In genomic region chr7:39567294-39567693, GRCh38 we compare ENCODE assay signal across 8 cellular contexts. TPM values are rescaled to one million over a fixed set of nuclear protein-coding genes. Genes with fewer than 3 reads are reported as not detected.
DNase-seq lines count a peak whose midpoint lies in the region; TF ChIP-seq lines count a peak whose summit lies in the region.

No MANE protein-coding gene starts in this region.

- H3K9ac ChIP-seq in muscle layer of colon (ENCODE audit: low read length) = peak overlapping the region; percentile 83

- H3K4me3 ChIP-seq in HEK293 (ENCODE audit: low read depth, low read length) = peak overlapping the region; percentile 100
- peak overlapping the region; percentile 92 for H3K4me3 ChIP-seq in brain microvascular endothelial cell (ENCODE audit: low read depth, low read length)
- peak overlapping the region in 1 of 2 donors; percentile 80 for H3K4me3 ChIP-seq in muscle layer of colon (ENCODE audit: low read depth in 1 of 2, low read length in 2 of 2)

- DNase-seq in AG08395 (ENCODE audit: low spot score) = peak; percentile 9
- DNase-seq in brain microvascular endothelial cell = no peak
- DNase-seq in CD14-positive monocyte (ENCODE audit: low spot score) = no peak
- DNase-seq in cortex of kidney (lab: John Stamatoyannopoulos, UW) = no peak
- no peak for DNase-seq in 8988T
- no peak for DNase-seq in NCI-H1105 treated with DMSO at 0.1 percent for 48 hours (lab: John Stamatoyannopoulos, UW)

- CTCF ChIA-PET in HEK293 (lab: Yijun Ruan, JAX) = interaction anchor here (1.0 to 1.1 kb wide), 2 partner anchors 13 to 179 kb away, joined by 5 to 6 read pairs; no protein-coding TSS in a partner anchor

- H3K4me3 Mint-ChIP-seq in CD14-positive monocyte = peak overlapping the region in 1 of 2 donors; percentile 100

- no peaks in the 10 kb centered on the region for H3K27me3 ChIP-seq in brain microvascular endothelial cell (replicated peaks)
- no peaks in the 10 kb centered on the region for H3K27me3 ChIP-seq in muscle layer of colon (ENCODE audit: control insufficient read depth in 1 of 2, insufficient read depth in 2 of 2, low read length in 2 of 2)

- TF ChIP-seq CTCF in HEK293 (tag by site-specific recombination; IDR thresholded peaks at IDR 0.05) (no peak), brain microvascular endothelial cell (IDR thresholded peaks at IDR 0.05; ENCODE audit: low read depth, low read length, missing control alignments) (no peak), CD14-positive monocyte (IDR thresholded peaks at IDR 0.05) (no peak)

- H3K27ac Mint-ChIP-seq in CD14-positive monocyte = no peak overlapping the region

- peaks cover 0 to 7% (median 2%) of the 10 kb centered on the region in 7 donors for H3K9me3 Mint-ChIP-seq in CD14-positive monocyte

- in situ Hi-C loops in brain microvascular endothelial cell (cut with HindIII; ENCODE audit: low pct_ligation_motif_present, low sequenced_read_pairs) = no loop called here

- POLR2A ChIA-PET in HEK293 (lab: Yijun Ruan, JAX) = interaction anchor here (0.6 to 0.8 kb wide), 2 partner anchors 9 to 13 kb away, joined by 4 to 5 read pairs; no protein-coding TSS in a partner anchor

- peaks cover 10 to 18% of the 10 kb centered on the region in 2 donors for H3K36me3 Mint-ChIP-seq in CD14-positive monocyte

- intact Hi-C loops in CD14-positive monocyte (cut with micrococcal nuclease) = no loop called here

- peaks cover 19% of the 10 kb centered on the region for H3K4me1 Mint-ChIP-seq in CD14-positive monocyte

- peaks cover 0 to 2% (median 0%) of the 10 kb centered on the region in 3 donors for H3K27me3 Mint-ChIP-seq in CD14-positive monocyte (ENCODE audit: low read depth in 3 of 3)

- H3K36me3 ChIP-seq in HEK293 (ENCODE audit: control insufficient read depth in 2 of 2, insufficient read depth in 1 of 2, low read length in 2 of 2) (peaks cover 10 to 27% of the 10 kb centered on the region in 2 experiments; a peak in 2 of 3 replicates), brain microvascular endothelial cell (replicated peaks) (peaks cover 2% of the 10 kb centered on the region), muscle layer of colon (ENCODE audit: insufficient read depth, low read length) (peaks cover 8% of the 10 kb centered on the region)

- no peak overlapping the region for H3K27ac ChIP-seq in HEK293 (ENCODE audit: extremely low read depth, low read depth, low read length)
- H3K27ac ChIP-seq in brain microvascular endothelial cell = no peak overlapping the region
- no peak overlapping the region for H3K27ac ChIP-seq in muscle layer of colon (ENCODE audit: low read depth, low read length)

- no peaks in the 10 kb centered on the region for H3K4me1 ChIP-seq in HEK293 (ENCODE audit: control insufficient read depth, insufficient read depth, low read length)
- peaks cover 15% of the 10 kb centered on the region for H3K4me1 ChIP-seq in muscle layer of colon (ENCODE audit: insufficient read depth, low read length)

- H3K9me3 ChIP-seq in HEK293 (ENCODE audit: control insufficient read depth, insufficient read depth, low read depth, low read length) (no peaks in the 10 kb centered on the region), muscle layer of colon (ENCODE audit: low read length) (no peaks in the 10 kb centered on the region)

TF ChIP-seq in HEK293, 187 proteins besides CTCF, POLR2A, EP300 and RAD21:
- TF ChIP-seq SETDB1 (IDR thresholded peaks at IDR 0.05; ENCODE audit: insufficient read length, low read length) (no peak), GLIS1 (tag by site-specific recombination; IDR thresholded peaks at IDR 0.05) (no peak), WT1 (tag by site-specific recombination; IDR thresholded peaks at IDR 0.05) (no peak), ZNF48 (tag by site-specific recombination; IDR thresholded peaks at IDR 0.05) (no peak), ZNF138 (tag by site-specific recombination; IDR thresholded peaks at IDR 0.05; ENCODE audit: borderline replicate concordance) (no peak), ZBTB49 (tag by site-specific recombination; IDR thresholded peaks at IDR 0.05; ENCODE audit: low read depth) (no peak), ZNF776 (tag by site-specific recombination; IDR thresholded peaks at IDR 0.05; ENCODE audit: borderline replicate concordance) (no peak), ZNF830 (tag by site-specific recombination; IDR thresholded peaks at IDR 0.05; ENCODE audit: low read depth) (no peak), ZNF677 (tag by site-specific recombination; IDR thresholded peaks at IDR 0.05) (no peak), ZNF510 (tag by site-specific recombination; IDR thresholded peaks at IDR 0.05; ENCODE audit: insufficient replicate concordance) (no peak), PRDM1 (tag by site-specific recombination; IDR thresholded peaks at IDR 0.05) (no peak), TSHZ1 (tag by site-specific recombination; IDR thresholded peaks at IDR 0.05; ENCODE audit: borderline replicate concordance) (no peak), KLF10 (tag by site-specific recombination; IDR thresholded peaks at IDR 0.05) (no peak), YY1 (tag by site-specific recombination; IDR thresholded peaks at IDR 0.05) (no peak)

RNA-seq across cellular contexts. Expression of gene YAE1, which starts 1.1 kb away (rescaled TPM):
- 1 to 10 TPM; 1.1 to 2.7 TPM for polyA plus RNA-seq in CD14-positive monocyte

RNA-seq across cellular contexts. Expression of gene RALA, which starts 56.1 kb away (rescaled TPM):
- 10 to 100 TPM; 30.8 to 32.0 TPM for polyA plus RNA-seq in CD14-positive monocyte
